11 cellular contexts compared by ENCODE assay signal in the genomic region with DNA sequence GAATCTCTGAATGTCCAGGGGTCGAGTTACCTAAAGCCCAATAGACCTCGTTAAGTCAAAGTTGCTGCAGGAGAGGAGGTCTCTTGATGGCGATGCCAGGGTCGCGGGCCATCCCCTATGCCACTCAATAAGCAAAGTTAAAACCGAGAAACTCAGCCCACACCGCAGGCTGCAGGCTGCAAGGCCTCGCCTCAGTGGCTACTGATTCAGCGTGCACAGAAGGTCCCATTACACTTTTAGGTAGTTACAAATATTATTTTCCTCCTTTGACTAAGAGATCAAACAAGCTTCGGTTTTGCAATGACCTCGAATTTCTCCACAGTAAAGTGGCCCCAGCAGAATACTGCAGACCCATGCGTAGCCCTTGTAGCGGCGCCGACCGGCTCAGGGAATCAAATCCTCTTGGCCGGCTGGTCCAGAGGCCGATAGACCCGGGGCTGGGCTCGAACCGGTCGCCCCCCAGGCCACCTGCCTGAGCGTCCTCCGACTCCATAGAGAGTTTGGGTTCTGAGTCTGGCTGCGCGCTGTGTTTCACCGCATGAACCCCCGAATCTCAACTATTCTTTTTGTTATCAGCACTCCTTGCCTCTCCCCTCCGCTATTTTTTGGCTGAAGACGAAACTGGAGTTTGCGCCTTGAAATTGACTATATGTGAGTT. TPM values are rescaled to one million over a fixed set of nuclear protein-coding genes. Genes with fewer than 3 reads are reported as not detected.
DNase-seq lines count a peak whose midpoint lies in the region; ATAC-seq and TF ChIP-seq lines count a peak whose summit lies in the region.
"Had no signal": no experiment of that assay in that cellular context is flagged by ENCODE, and none has a peak within 500 bp of the region (broad histone marks: within the 10 kb centered on the region; RNA-seq: fewer than 3 reads in every experiment).

No MANE protein-coding gene starts in this region.

- peak overlapping the region; percentile 47 for H2AFZ ChIP-seq in neural progenitor cell (replicated peaks)

- H3K27ac Mint-ChIP-seq in neural progenitor cell = no peak overlapping the region

- H3K9me3 ChIP-seq in neural progenitor cell (ENCODE audit: low read depth) (no peaks in the 10 kb centered on the region), SJCRH30 (replicated peaks) (no peaks in the 10 kb centered on the region)

- H3K79me2 ChIP-seq in neural progenitor cell (ENCODE audit: low read depth) = no peaks in the 10 kb centered on the region

- no peaks in the 10 kb centered on the region for H3K36me3 ChIP-seq in brain microvascular endothelial cell (replicated peaks)
- H3K36me3 ChIP-seq in neural progenitor cell = no peaks in the 10 kb centered on the region
- H3K36me3 ChIP-seq in SJCRH30 = no peaks in the 10 kb centered on the region

- DNase-seq in brain microvascular endothelial cell = no peak
- DNase-seq in neural progenitor cell (ENCODE audit: low spot score) = peak; percentile 30
- no peak for DNase-seq in ureter (ENCODE audit: low spot score)
- no peak for DNase-seq in SJCRH30
- DNase-seq: activated effector memory CD4-positive, alpha-beta T cell treated with Interleukin-2 at 50 U/mL for 16 hours; GF-D8; occipital lobe had no signal

- in situ Hi-C loops in brain microvascular endothelial cell (cut with HindIII; ENCODE audit: low pct_ligation_motif_present, low sequenced_read_pairs) = no loop called here

- H3K27me3 Mint-ChIP-seq in neural progenitor cell (ENCODE audit: insufficient read depth, low read depth) = peaks cover 45% of the 10 kb centered on the region

- H3K4me3 Mint-ChIP-seq in neural progenitor cell = peak overlapping the region; percentile 86

- peaks cover 1% of the 10 kb centered on the region for H3K9me3 Mint-ChIP-seq in neural progenitor cell

- H3K4me3 ChIP-seq in brain microvascular endothelial cell (ENCODE audit: low read depth, low read length) (peak overlapping the region; percentile 16), neural progenitor cell (peak overlapping the region; percentile 82), SJCRH30 (no peak overlapping the region)

- H4K20me1 ChIP-seq in neural progenitor cell (ENCODE audit: low read depth) = peaks cover 12% of the 10 kb centered on the region

- H3K9ac ChIP-seq in neural progenitor cell = no peak overlapping the region

- H3K27me3 ChIP-seq in brain microvascular endothelial cell (replicated peaks) (peaks cover 35% of the 10 kb centered on the region), neural progenitor cell (peaks cover 65% of the 10 kb centered on the region), SJCRH30 (no peaks in the 10 kb centered on the region)

- H3K27ac ChIP-seq in brain microvascular endothelial cell = no peak overlapping the region
- no peak overlapping the region for H3K27ac ChIP-seq in neural progenitor cell
- H3K27ac ChIP-seq in SJCRH30 = no peak overlapping the region

- TF ChIP-seq CTCF in brain microvascular endothelial cell (IDR thresholded peaks at IDR 0.05; ENCODE audit: low read depth, low read length, missing control alignments) (no peak), neural progenitor cell (IDR thresholded peaks at IDR 0.05) (no peak)

- H3F3A ChIP-seq in neural progenitor cell (ENCODE audit: low read depth) = peaks cover 29% of the 10 kb centered on the region

- peaks cover 29% of the 10 kb centered on the region for H3K4me1 ChIP-seq in neural progenitor cell
- no peaks in the 10 kb centered on the region for H3K4me1 ChIP-seq in SJCRH30

- peak overlapping the region; percentile 94 for H3K4me2 ChIP-seq in neural progenitor cell

- no peaks in the 10 kb centered on the region for H3K36me3 Mint-ChIP-seq in neural progenitor cell

- H3K4me1 Mint-ChIP-seq in neural progenitor cell = peaks cover 7% of the 10 kb centered on the region

- ATAC-seq in GM18867 (IDR thresholded peaks at IDR 0.05; ENCODE audit: unreplicated experiment) (peak; percentile 45), HG03039 (IDR thresholded peaks at IDR 0.05; ENCODE audit: unreplicated experiment) (peak; percentile 43), HG02970 (IDR thresholded peaks at IDR 0.05; ENCODE audit: low FRiP score, unreplicated experiment) (no peak)
- ATAC-seq: SK-N-SH treated with all-trans-retinoic acid at 6 μM for 48 hours had no signal

RNA-seq across cellular contexts. Expression of a gene that starts 2.3 kb away (rescaled TPM):
- total RNA-seq in neural progenitor cell (ENCODE audit: low replicate concordance) = 0.25 and 0.28 TPM in 2 replicates
- 0.39 TPM for total RNA-seq in ureter
- not detected in 2 replicates for total RNA-seq in SJCRH30 (2014; rRNA removed; shearing (Covaris generic))
